Comparison of ENCODE assay signal across 8 cellular contexts in the genomic region with DNA sequence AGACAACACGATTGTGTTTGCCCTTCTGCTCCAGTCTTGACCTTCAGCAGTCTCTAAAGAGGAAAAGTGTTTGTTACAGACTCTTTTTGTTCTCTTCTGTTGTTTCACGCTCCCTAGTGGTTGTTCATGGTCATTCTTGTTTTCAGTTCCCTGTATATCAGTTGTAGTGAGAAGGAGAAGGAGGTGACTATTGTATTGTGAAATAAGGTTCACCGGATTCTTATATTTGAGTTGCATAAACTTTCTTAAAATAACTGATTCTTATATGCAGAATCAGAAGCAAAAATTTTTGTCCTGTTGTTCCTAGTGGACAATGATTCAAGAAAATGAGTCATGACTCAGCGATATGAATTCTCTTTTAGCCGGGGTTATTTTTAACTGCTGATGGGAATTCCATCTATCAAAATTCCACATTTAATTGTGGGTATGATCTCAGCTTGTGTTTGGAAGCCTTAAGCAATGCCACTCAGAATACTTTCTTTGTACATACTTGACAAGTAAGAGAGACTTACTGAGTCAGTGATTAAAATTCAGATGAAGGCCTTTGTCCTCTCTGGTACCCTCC.
DNase-seq lines count a peak whose midpoint lies in the region; ATAC-seq and TF ChIP-seq lines count a peak whose summit lies in the region.

No MANE protein-coding gene starts in this region.

- no peaks in the 10 kb centered on the region for H3K27me3 Mint-ChIP-seq in progenitor cell of endocrine pancreas

- TF ChIP-seq CTCF in progenitor cell of endocrine pancreas (IDR thresholded peaks at IDR 0.05; ENCODE audit: unreplicated experiment), result peak; percentile 60

- no peaks in the 10 kb centered on the region for H3K36me3 ChIP-seq in SJSA1

- peak; percentile 70 for ATAC-seq in HG03159 (IDR thresholded peaks at IDR 0.05; ENCODE audit: unreplicated experiment)
- no peak for ATAC-seq in HG02840 (IDR thresholded peaks at IDR 0.05; ENCODE audit: low FRiP score, unreplicated experiment)

- DNase-seq in EL (peak; percentile 91), SJSA1 (ENCODE audit: low read depth in 1 of 2, low spot score in 2 of 2) (peak in 1 of 2 experiments; percentile 82), foreskin melanocyte (peak; percentile 93), progenitor cell of endocrine pancreas (ENCODE audit: low spot score, unreplicated experiment) (no peak), NCI-H2196 treated with DMSO at 0.1 percent for 48 hours (lab: John Stamatoyannopoulos, UW; ENCODE audit: unreplicated experiment) (no peak)
- no peak for DNase-seq in stimulated activated CD4-positive, alpha-beta T cell treated with anti-CD3 and anti-CD28 coated beads, Interleukin-4, amount 100 ng/mL, for 1 hour

- H3K9me3 Mint-ChIP-seq in progenitor cell of endocrine pancreas (ENCODE audit: low read depth), result no peaks in the 10 kb centered on the region

- no peak overlapping the region for H3K4me3 ChIP-seq in SJSA1

- H3K27ac Mint-ChIP-seq in progenitor cell of endocrine pancreas, result peak overlapping the region; percentile 94

- H3K4me3 Mint-ChIP-seq in progenitor cell of endocrine pancreas (ENCODE audit: low read depth), result no peak overlapping the region

- H3K27me3 ChIP-seq in SJSA1 (replicated peaks), result no peaks in the 10 kb centered on the region

- H3K9me3 ChIP-seq in SJSA1 (replicated peaks), result no peaks in the 10 kb centered on the region

- H3K27ac ChIP-seq in SJSA1, result peak overlapping the region; percentile 49

- H3K4me1 ChIP-seq in SJSA1 (replicated peaks), result peaks cover 22% of the 10 kb centered on the region

- peaks cover 37% of the 10 kb centered on the region for H3K4me1 Mint-ChIP-seq in progenitor cell of endocrine pancreas (ENCODE audit: low read depth)

- H3K36me3 Mint-ChIP-seq in progenitor cell of endocrine pancreas (ENCODE audit: insufficient read depth), result no peaks in the 10 kb centered on the region

Comparison
In these comparisons a context has a peak if more than half of its experiments do, and no peak if none do; other contexts are left out.
1. DNase-seq: peak in EL (single experiment) and foreskin melanocyte (single experiment); none in progenitor cell of endocrine pancreas (single experiment), stimulated activated CD4-positive, alpha-beta T cell treated with anti-CD3 and anti-CD28 coated beads, Interleukin-4, amount 100 ng/mL, for 1 hour (single experiment) and NCI-H2196 treated with DMSO at 0.1 percent for 48 hours (single experiment).